In the genomic region with DNA sequence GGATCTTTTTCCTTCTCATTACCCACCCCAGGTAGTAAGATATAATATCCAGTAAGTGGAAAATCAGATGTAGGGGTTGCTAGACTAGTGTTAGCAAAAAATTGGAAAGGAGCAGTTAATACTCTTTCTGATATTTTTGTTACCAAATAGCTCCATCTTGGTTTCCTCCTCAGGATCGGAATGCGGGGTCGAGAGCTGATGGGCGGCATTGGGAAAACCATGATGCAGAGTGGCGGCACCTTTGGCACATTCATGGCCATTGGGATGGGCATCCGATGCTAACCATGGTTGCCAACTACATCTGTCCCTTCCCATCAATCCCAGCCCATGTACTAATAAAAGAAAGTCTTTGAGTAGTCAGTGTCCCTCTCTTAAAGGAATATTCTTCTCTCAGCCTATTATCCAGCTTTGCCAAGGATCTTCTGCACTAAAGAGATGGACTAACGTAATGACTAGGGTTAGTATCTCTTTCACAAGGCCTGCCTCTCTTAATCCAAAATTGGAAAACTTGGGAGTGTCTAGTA, we compare ENCODE assay signal across 9 cellular contexts. TPM values are rescaled to one million over a fixed set of nuclear protein-coding genes. Genes with fewer than 3 reads are reported as not detected.
DNase-seq lines count a peak whose midpoint lies in the region; TF ChIP-seq lines count a peak whose summit lies in the region.
"Had no signal": no experiment of that assay in that cellular context is flagged by ENCODE, and none has a peak within 500 bp of the region (broad histone marks: within the 10 kb centered on the region; RNA-seq: fewer than 3 reads in every experiment).

No MANE protein-coding gene starts in this region.

- peaks cover 22% of the 10 kb centered on the region for H3K4me1 ChIP-seq in Caco-2

- H3K4me3 Mint-ChIP-seq in Caco-2 (ENCODE audit: unreplicated experiment): peak overlapping the region; percentile 91
- H3K4me3 Mint-ChIP-seq in nephron: peak overlapping the region; percentile 91 to 97 (median 97)

- H3K27ac Mint-ChIP-seq in Caco-2 (ENCODE audit: unreplicated experiment): peak overlapping the region; percentile 85
- peak overlapping the region; percentile 51 to 95 (median 89) for H3K27ac Mint-ChIP-seq in nephron

- H3K4me1 Mint-ChIP-seq in Caco-2 (ENCODE audit: low read depth, unreplicated experiment) (peaks cover 35% of the 10 kb centered on the region), nephron (peaks cover 30% of the 10 kb centered on the region)

- H3K36me3 Mint-ChIP-seq in Caco-2 (ENCODE audit: insufficient read depth, unreplicated experiment): peaks cover 81% of the 10 kb centered on the region
- H3K36me3 Mint-ChIP-seq in nephron (ENCODE audit: low read depth): peaks cover 46% of the 10 kb centered on the region

- peak overlapping the region; percentile 93 for H3K4me3 ChIP-seq in Caco-2 (ENCODE audit: low read depth, low read length)
- H3K4me3 ChIP-seq in LNCaP clone FGC (ENCODE audit: low read depth, low read length): peak overlapping the region; percentile 96
- peak overlapping the region; percentile 99 for H3K4me3 ChIP-seq in brain microvascular endothelial cell (ENCODE audit: low read depth, low read length)
- no peak overlapping the region for H3K4me3 ChIP-seq in WERI-Rb-1 (ENCODE audit: low read depth, low read length)
- H3K4me3 ChIP-seq in dorsolateral prefrontal cortex: peak overlapping the region in 15 of 59 donors; percentile 3 to 98 (median 83)

- CTCF ChIA-PET in Caco-2 (lab: Charles Lee): interaction anchor here (0.8 to 2.0 kb wide), 5 partner anchors 82 to 254 kb away, joined by 3 to 8 read pairs (median 3); a partner anchor contains a TSS

- H3K27ac ChIP-seq in brain microvascular endothelial cell: no peak overlapping the region
- H3K27ac ChIP-seq in WERI-Rb-1: no peak overlapping the region
- peak overlapping the region in 9 of 59 donors; percentile 2 to 88 (median 31) for H3K27ac ChIP-seq in dorsolateral prefrontal cortex

- peaks cover 7% of the 10 kb centered on the region; the same call in 1 of the 2 replicates for H3K36me3 ChIP-seq in Caco-2 (ENCODE audit: control insufficient read depth, insufficient read depth, low read length)
- H3K36me3 ChIP-seq in brain microvascular endothelial cell (replicated peaks): peaks cover 44% of the 10 kb centered on the region
- H3K36me3 ChIP-seq in WERI-Rb-1: peaks cover 51% of the 10 kb centered on the region

- H3K9me3 Mint-ChIP-seq in Caco-2 (ENCODE audit: unreplicated experiment): no peaks in the 10 kb centered on the region
- no peaks in the 10 kb centered on the region for H3K9me3 Mint-ChIP-seq in nephron

- intact Hi-C loops in Caco-2 (cut with micrococcal nuclease; ENCODE audit: unreplicated experiment): no loop called here
- intact Hi-C loops in dorsolateral prefrontal cortex (cut with DNase I): no loop called here

- H3K27me3 ChIP-seq in Caco-2 (replicated peaks; ENCODE audit: control insufficient read depth, insufficient read depth, low read length) (no peaks in the 10 kb centered on the region), brain microvascular endothelial cell (replicated peaks) (no peaks in the 10 kb centered on the region), WERI-Rb-1 (ENCODE audit: insufficient read depth, low read depth, severe bottlenecking) (no peaks in the 10 kb centered on the region), dorsolateral prefrontal cortex (no peaks in the 10 kb centered on the region)
- H3K27me3 ChIP-seq: upper lobe of left lung had no signal

- in situ Hi-C loops in brain microvascular endothelial cell (cut with HindIII; ENCODE audit: low pct_ligation_motif_present, low sequenced_read_pairs) (no loop called here), GM13976 (cut with MboI; ENCODE audit: low sequenced_read_pairs, unreplicated experiment) (no loop called here)

- DNase-seq in Caco-2 (peak in 1 of 2 experiments; percentile 46), LNCaP clone FGC (ENCODE audit: low read depth) (no peak), brain microvascular endothelial cell (no peak), WERI-Rb-1 (no peak), GM13976 (ENCODE audit: low spot score) (no peak), mucosa of gallbladder (ENCODE audit: low spot score) (no peak), dorsolateral prefrontal cortex (no peak)
- DNase-seq: upper lobe of left lung had no signal

- H3K9me3 ChIP-seq in Caco-2 (no peaks in the 10 kb centered on the region), WERI-Rb-1 (ENCODE audit: severe bottlenecking) (no peaks in the 10 kb centered on the region)
- H3K9me3 ChIP-seq: upper lobe of left lung had no signal

- POLR2A ChIA-PET in Caco-2 (lab: Charles Lee): interaction anchor here (0.6 to 2.6 kb wide), 5 partner anchors 10 to 81 kb away, joined by 3 to 46 read pairs (median 13); a partner anchor contains a TSS

- TF ChIP-seq CTCF in Caco-2 (IDR thresholded peaks at IDR 0.05; ENCODE audit: insufficient read depth in 1 of 2, low read depth in 1 of 2, low read length in 1 of 2, severe bottlenecking in 1 of 2, unreplicated experiment in 1 of 2): no peak
- no peak for TF ChIP-seq CTCF in LNCaP clone FGC (IDR thresholded peaks at IDR 0.05; ENCODE audit: control insufficient read depth, extremely low read depth, insufficient read depth)
- no peak for TF ChIP-seq CTCF in brain microvascular endothelial cell (IDR thresholded peaks at IDR 0.05; ENCODE audit: low read depth, low read length, missing control alignments)
- no peak for TF ChIP-seq CTCF in nephron (IDR thresholded peaks at IDR 0.05; ENCODE audit: unreplicated experiment in 3 of 3)
- TF ChIP-seq CTCF in WERI-Rb-1 (IDR thresholded peaks at IDR 0.05; ENCODE audit: low read depth, low read length): no peak
- TF ChIP-seq CTCF in GM13976 (IDR thresholded peaks at IDR 0.05; ENCODE audit: borderline replicate concordance, control extremely low read depth, extremely low read depth, insufficient read depth, missing control alignments): no peak
- TF ChIP-seq CTCF in dorsolateral prefrontal cortex (IDR thresholded peaks at IDR 0.05 in 54 of 56, conservative IDR thresholded peaks at IDR 0.05 in 2 of 56; ENCODE audit: low read depth in 1 of 56, partially characterized antibody in 56 of 56): no peak

- BruUV-seq in Caco-2 (replicated peaks; lab: Mats Ljungman, UMichigan): no TSS peak

- H3K27me3 Mint-ChIP-seq in Caco-2 (ENCODE audit: insufficient read depth, unreplicated experiment): no peaks in the 10 kb centered on the region
- no peaks in the 10 kb centered on the region for H3K27me3 Mint-ChIP-seq in nephron (ENCODE audit: low read depth)

RNA-seq across cellular contexts. Expression of a gene that starts 1.5 kb away (rescaled TPM):
- total RNA-seq in Caco-2 (2022) (354 and 357 TPM in 2 replicates), mucosa of gallbladder (155 TPM), dorsolateral prefrontal cortex (10 to 100 TPM; 28.9 to 82.8 (median 51.8) TPM)

RNA-seq across cellular contexts. Expression of a gene that starts 1.5 kb away (rescaled TPM):
- total RNA-seq in Caco-2 (2022): 69.8 and 77.1 TPM in 2 replicates
- total RNA-seq in mucosa of gallbladder: 47.4 TPM
- total RNA-seq in dorsolateral prefrontal cortex: 10 to 100 TPM; 39.8 to 78.0 (median 57.4) TPM

RNA-seq across cellular contexts. Expression of a gene that starts 36.0 kb away (rescaled TPM):
- total RNA-seq in Caco-2 (2022) (815 and 833 TPM in 2 replicates), mucosa of gallbladder (195 TPM), dorsolateral prefrontal cortex (100 to 1,000 TPM in 116 of 120 experiments, 10 to 100 TPM in 4; 65.9 to 194 (median 135) TPM)

RNA-seq across cellular contexts. Expression of a gene that starts 36.0 kb away (rescaled TPM):
- total RNA-seq in Caco-2 (2022) (146 and 147 TPM in 2 replicates), mucosa of gallbladder (68.5 TPM), dorsolateral prefrontal cortex (10 to 100 TPM; 48.7 to 99.3 (median 72.3) TPM)

RNA-seq across cellular contexts. Expression of a gene that starts 41.4 kb away (rescaled TPM):
- total RNA-seq in Caco-2 (2022) (750 and 777 TPM in 2 replicates), mucosa of gallbladder (288 TPM), dorsolateral prefrontal cortex (100 to 1,000 TPM; 252 to 391 (median 313) TPM)
